Comparison of ENCODE assay signal across 14 cellular contexts in genomic region chr9:33793496-33793895, GRCh38. TPM values are rescaled to one million over a fixed set of nuclear protein-coding genes. Genes with fewer than 3 reads are reported as not detected.
"Had no signal": no experiment of that assay in that cellular context is flagged by ENCODE, and none has a peak within 500 bp of the region (broad histone marks: within the 10 kb centered on the region; RNA-seq: fewer than 3 reads in every experiment).

No MANE protein-coding gene starts in this region.

RNA-seq across cellular contexts. Expression of gene PRSS3, which starts 1.9 kb away (rescaled TPM):
- total RNA-seq: activated naive CD4-positive, alpha-beta T cell treated with anti-CD3 and anti-CD28 coated beads for 36 hours; activated naive CD4-positive, alpha-beta T cell treated with anti-CD3 and anti-CD28 coated beads, Interleukin-2, amount 50 U/mL, for 72 hours; activated naive CD8-positive, alpha-beta T cell treated with anti-CD3 and anti-CD28 coated beads for 36 hours; activated naive CD8-positive, alpha-beta T cell treated with anti-CD3 and anti-CD28 coated beads, Interleukin-2, amount 10 ng/mL, durations not matched to agents 7 days and 5 days; activated T-cell treated with anti-CD3 and anti-CD28 coated beads, Interleukin-2, amount 50 U/mL, for 72 hours; activated T-helper 1 cell treated with anti-CD3 and anti-CD28 coated beads, Interleukin-12 subunit alpha, Interleukin-12 subunit beta, Interleukin-2, Interleukin-4 antibody, amounts not matched to agents 30 ng/mL and 10 ng/mL and 1 ng/mL, durations not matched to agents 14 hours and 24 hours and 36 hours; activated T-helper 17 cell treated with anti-CD3 and anti-CD28 coated beads, Interleukin-2, amount 50 U/mL, for 72 hours; activated T-helper 2 cell treated with anti-CD3 and anti-CD28 coated beads, Interferon-gamma antibody, Interleukin-2, Interleukin-4, amounts not matched to agents 10 μg/mL and 5 μg/mL and 100 μg/mL, durations not matched to agents 14 hours and 24 hours and 36 hours; aorta; ascending aorta; astrocyte; cardiac muscle cell; cardiac septum; chondrocyte had no signal
